Comparison of ENCODE assay signal across 27 cellular contexts in genomic region chr9:72025956-72026355, GRCh38. TPM values are rescaled to one million over a fixed set of nuclear protein-coding genes. Genes with fewer than 3 reads are reported as not detected.
DNase-seq lines count a peak whose midpoint lies in the region; ATAC-seq, FAIRE-seq and TF ChIP-seq lines count a peak whose summit lies in the region.
"Had no signal": no experiment of that assay in that cellular context is flagged by ENCODE, and none has a peak within 500 bp of the region (broad histone marks: within the 10 kb centered on the region; RNA-seq: fewer than 3 reads in every experiment).

No MANE protein-coding gene starts in this region.

- DNase-seq in bronchial epithelial cell (ENCODE audit: low read depth) (peak; percentile 99), keratinocyte (ENCODE audit: low read depth, low spot score) (peak; percentile 86), NCI-H510A treated with DMSO at 0.1 percent for 48 hours (lab: John Stamatoyannopoulos, UW) (no peak), hypothalamus (lab: John Stamatoyannopoulos, UW) (no peak), NCI-H510A (lab: John Stamatoyannopoulos, UW) (no peak), kidney (no peak)
- DNase-seq: activated naive CD4-positive, alpha-beta T cell treated with anti-CD3 and anti-CD28 coated beads, Interleukin-2, amount 50 U/mL, for 16 hours; activated T-cell treated with anti-CD3 and anti-CD28 coated beads, Interleukin-2, amount 50 U/mL, for 4 hours; body of pancreas; CD8-positive, alpha-beta memory T cell; DND-41; GOT3; NCI-H1105; NCI-H2081 treated with DMSO at 0.1 percent for 48 hours; NCI-H524; SIG-M5; stimulated activated CD4-positive, alpha-beta T cell treated with anti-CD3 and anti-CD28 coated beads, Interleukin-12 subunit alpha, Interleukin-12 subunit beta, amount 100 ng/mL, for 4 hours had no signal

- dilution Hi-C loops in keratinocyte (cut with MboI; ENCODE audit: extremely low pct_ligation_motif_present, low sequenced_read_pairs), result loop anchor here (25.0 kb wide), 1 partner anchor 236 kb away; no protein-coding TSS in a partner anchor

- no peaks in the 10 kb centered on the region for H3K79me2 ChIP-seq in keratinocyte (ENCODE audit: control insufficient read depth, insufficient read depth, low read length)

- H3K9me3 ChIP-seq in keratinocyte (ENCODE audit: control insufficient read depth, low read depth, low read length), result no peaks in the 10 kb centered on the region
- no peaks in the 10 kb centered on the region for H3K9me3 ChIP-seq in kidney (ENCODE audit: control insufficient read depth in 1 of 2, low read length in 2 of 2)
- H3K9me3 ChIP-seq: body of pancreas, neutrophil had no signal

- ATAC-seq in HG03432 (IDR thresholded peaks at IDR 0.05; ENCODE audit: unreplicated experiment), result peak; percentile 39
- ATAC-seq: activated T-cell treated with anti-CD3 and anti-CD28 coated beads, Interleukin-2, amount 50 U/mL, for 4 hours; body of pancreas had no signal

- H3K4me3 ChIP-seq in bronchial epithelial cell (ENCODE audit: low read depth, low read length), result no peak overlapping the region
- no peak overlapping the region for H3K4me3 ChIP-seq in keratinocyte (ENCODE audit: control insufficient read depth in 2 of 3, extremely low read depth in 1 of 3, insufficient read depth in 2 of 3, low read depth in 1 of 3, low read length in 3 of 3)
- H3K4me3 ChIP-seq in kidney (ENCODE audit: low read length in 2 of 2), result no peak overlapping the region
- H3K4me3 ChIP-seq: body of pancreas had no signal

- peak overlapping the region; percentile 45 for H2AFZ ChIP-seq in keratinocyte (ENCODE audit: control insufficient read depth, low read length)

- H3K4me2 ChIP-seq in keratinocyte (ENCODE audit: control insufficient read depth, extremely low read depth, insufficient read depth, low read depth, low read length), result peak overlapping the region; percentile 58

- H3K27ac ChIP-seq in 22Rv1 (peak overlapping the region; percentile 62), keratinocyte (ENCODE audit: control insufficient read depth, insufficient read depth, low read length) (peak overlapping the region; percentile 83), kidney (ENCODE audit: low read depth in 2 of 2, low read length in 2 of 2) (no peak overlapping the region)
- H3K27ac ChIP-seq: body of pancreas, neutrophil had no signal

- no peaks in the 10 kb centered on the region for H3K9me1 ChIP-seq in keratinocyte (ENCODE audit: control insufficient read depth, extremely low read depth, insufficient read depth, low read length)

- H3K4me1 ChIP-seq in keratinocyte (ENCODE audit: control insufficient read depth, extremely low read depth, insufficient read depth, low read length) (peaks cover 31% of the 10 kb centered on the region), kidney (ENCODE audit: control insufficient read depth in 1 of 2, insufficient read depth in 1 of 2, low read depth in 1 of 2, low read length in 2 of 2) (peaks cover 0 to 2% of the 10 kb centered on the region in 2 donors)
- H3K4me1 ChIP-seq: body of pancreas had no signal

- H3K27me3 ChIP-seq in bronchial epithelial cell (ENCODE audit: control insufficient read depth, insufficient read depth, low read length), result no peaks in the 10 kb centered on the region
- no peaks in the 10 kb centered on the region for H3K27me3 ChIP-seq in keratinocyte (ENCODE audit: control insufficient read depth, extremely low read depth, insufficient read depth, low read length)
- H3K27me3 ChIP-seq: body of pancreas, neutrophil had no signal

- H3K9ac ChIP-seq in keratinocyte (ENCODE audit: control insufficient read depth, extremely low read depth, insufficient read depth, low read length) (peak overlapping the region; percentile 58), kidney (ENCODE audit: low read length in 2 of 2) (no peak overlapping the region)

- TF ChIP-seq CTCF in 22Rv1 (IDR thresholded peaks at IDR 0.05), result no peak
- TF ChIP-seq CTCF in bronchial epithelial cell (IDR thresholded peaks at IDR 0.05; ENCODE audit: insufficient read depth, low read length, severe bottlenecking), result no peak
- TF ChIP-seq CTCF in keratinocyte (optimal IDR thresholded peaks at IDR 0.05 in 1 of 3, IDR thresholded peaks at IDR 0.05 in 1 of 3, conservative IDR thresholded peaks at IDR 0.05 in 1 of 3; ENCODE audit: extremely low read depth in 1 of 3, insufficient read depth in 2 of 3, low read length in 3 of 3), result no peak
- TF ChIP-seq CTCF in kidney (IDR thresholded peaks at IDR 0.05; ENCODE audit: borderline replicate concordance, extremely low read depth, insufficient read depth), result no peak

- H4K20me1 ChIP-seq in keratinocyte (ENCODE audit: control insufficient read depth, extremely low read depth, insufficient read depth, low read length), result no peaks in the 10 kb centered on the region

- FAIRE-seq in bronchial epithelial cell (lab: Jason Lieb, UNC) (no peak), keratinocyte (lab: Jason Lieb, UNC) (peak; percentile 86), kidney (lab: Jason Lieb, UNC) (no peak)
- FAIRE-seq: colon, frontal cortex had no signal

- intact Hi-C loops in kidney (cut with DNase I), result no loop called here

- H3K36me3 ChIP-seq in bronchial epithelial cell (ENCODE audit: control insufficient read depth, insufficient read depth, low read length), result no peaks in the 10 kb centered on the region
- no peaks in the 10 kb centered on the region for H3K36me3 ChIP-seq in keratinocyte (ENCODE audit: control insufficient read depth in 2 of 2, extremely low read depth in 1 of 2, insufficient read depth in 2 of 2, low read length in 2 of 2)
- H3K36me3 ChIP-seq in kidney (ENCODE audit: control insufficient read depth in 1 of 2, insufficient read depth in 2 of 2, low read length in 2 of 2), result no peaks in the 10 kb centered on the region
- H3K36me3 ChIP-seq: neutrophil had no signal

RNA-seq across cellular contexts. Expression of gene C9orf57, which starts 34.5 kb away (rescaled TPM):
- total RNA-seq in bronchial epithelial cell (not detected in 2 replicates), kidney (not detected)
- polyA plus RNA-seq in keratinocyte (not detected in 3 replicates), kidney (ENCODE audit: insufficient read depth, low read depth, low replicate concordance) (not detected)
- not detected for polyA plus RNA-seq in keratinocyte (2011; ENCODE audit: low read depth)
- not detected in 2 replicates for polyA plus RNA-seq in keratinocyte (2011; cell fraction: cytosol; rRNA removed)
- not detected in 2 replicates for polyA plus RNA-seq in keratinocyte (2011; cell fraction: nucleus; rRNA removed)
- polyA plus RNA-seq in keratinocyte (2012; ENCODE audit: low replicate concordance), result not detected in 2 replicates
- polyA minus RNA-seq in keratinocyte, result not detected in 3 replicates
- polyA minus RNA-seq in keratinocyte (2011; cell fraction: cytosol; rRNA and poly(A)+ RNA removed), result not detected
- not detected in 2 replicates for polyA minus RNA-seq in keratinocyte (2011; cell fraction: nucleus; rRNA and poly(A)+ RNA removed)
- total RNA-seq: activated T-cell treated with anti-CD3 and anti-CD28 coated beads, Interleukin-2, amount 50 U/mL, for 4 hours; body of pancreas; CD8-positive, alpha-beta memory T cell; frontal cortex; LHCN-M2; mucosa of gallbladder; renal cortical epithelial cell; T-helper 1 cell treated with Interleukin-12 subunit alpha and Interleukin-12 subunit beta and Interleukin-4 antibody, amounts not matched to agents 30 ng/mL and 1 ng/mL, for 36 hours; temporal lobe had no signal
- polyA plus RNA-seq: CD8-positive, alpha-beta memory T cell had no signal

Comparison
In these comparisons a context has a peak if more than half of its experiments do, and no peak if none do; other contexts are left out.
1. H3K27ac ChIP-seq: peak in 22Rv1 (single experiment) and keratinocyte (single experiment); none in kidney (0 of 2).
2. DNase-seq: peak in bronchial epithelial cell (single experiment) and keratinocyte (single experiment); none in NCI-H510A treated with DMSO at 0.1 percent for 48 hours (single experiment), hypothalamus (0 of 51), NCI-H510A (single experiment) and kidney (single experiment).